In genomic region chr6:52176550-52176949, GRCh38 we compare ENCODE assay signal across 12 cellular contexts. TPM values are rescaled to one million over a fixed set of nuclear protein-coding genes. Genes with fewer than 3 reads are reported as not detected.
DNase-seq lines count a peak whose midpoint lies in the region; ATAC-seq and TF ChIP-seq lines count a peak whose summit lies in the region.
"Had no signal": no experiment of that assay in that cellular context is flagged by ENCODE, and none has a peak within 500 bp of the region (broad histone marks: within the 10 kb centered on the region; RNA-seq: fewer than 3 reads in every experiment).

No MANE protein-coding gene starts in this region.

- peak; percentile 49 to 91 for ATAC-seq in activated naive CD4-positive, alpha-beta T cell treated with anti-CD3 and anti-CD28 coated beads, Interleukin-2, amount 50 U/mL, for 72 hours
- ATAC-seq in HG02973 (IDR thresholded peaks at IDR 0.05; ENCODE audit: unreplicated experiment) (peak; percentile 82), upper lobe of right lung (peak; percentile 58)

- no peaks in the 10 kb centered on the region for H3K36me3 ChIP-seq in upper lobe of right lung
- H3K36me3 ChIP-seq: thoracic aorta had no signal

- no peak for TF ChIP-seq CTCF in upper lobe of right lung (IDR thresholded peaks at IDR 0.05)

- H3K9me3 Mint-ChIP-seq in activated naive CD4-positive, alpha-beta T cell treated with anti-CD3 and anti-CD28 coated beads, Interleukin-2, amount 50 U/mL, for 72 hours: no peaks in the 10 kb centered on the region

- intact Hi-C loops in upper lobe of right lung (cut with DNase I): no loop called here

- H3K9me3 ChIP-seq in upper lobe of right lung: no peaks in the 10 kb centered on the region
- H3K9me3 ChIP-seq: thoracic aorta had no signal

- no peak for DNase-seq in activated naive CD4-positive, alpha-beta T cell treated with anti-CD3 and anti-CD28 coated beads, Interleukin-2, amount 50 U/mL, for 72 hours (ENCODE audit: low spot score in 2 of 2)
- no peak for DNase-seq in activated naive CD4-positive, alpha-beta T cell treated with anti-CD3 and anti-CD28 coated beads, Interleukin-2, amount 50 U/mL, for 16 hours
- DNase-seq in NCI-H2029 treated with DMSO at 0.1 percent for 48 hours (lab: John Stamatoyannopoulos, UW) (peak; percentile 97), upper lobe of right lung (no peak), NCI-H2171 (lab: John Stamatoyannopoulos, UW) (no peak), DMS 273 (lab: John Stamatoyannopoulos, UW; ENCODE audit: unreplicated experiment) (no peak), ureter (ENCODE audit: low spot score) (no peak)
- DNase-seq: amygdala, midbrain, T-helper 9 cell had no signal

- no peak overlapping the region for H3K4me3 ChIP-seq in upper lobe of right lung
- H3K4me3 ChIP-seq: thoracic aorta had no signal

- no peak overlapping the region for H3K27ac Mint-ChIP-seq in activated naive CD4-positive, alpha-beta T cell treated with anti-CD3 and anti-CD28 coated beads, Interleukin-2, amount 50 U/mL, for 72 hours

- no peaks in the 10 kb centered on the region for H3K4me1 ChIP-seq in upper lobe of right lung

- H3K27ac ChIP-seq in upper lobe of right lung: no peak overlapping the region
- H3K27ac ChIP-seq: thoracic aorta had no signal

- peaks cover 9% of the 10 kb centered on the region for H3K27me3 ChIP-seq in upper lobe of right lung

- H3K36me3 Mint-ChIP-seq in activated naive CD4-positive, alpha-beta T cell treated with anti-CD3 and anti-CD28 coated beads, Interleukin-2, amount 50 U/mL, for 72 hours: no peaks in the 10 kb centered on the region

RNA-seq across cellular contexts. Expression of gene IL17A, which starts 9.6 kb away (rescaled TPM):
- total RNA-seq in activated naive CD4-positive, alpha-beta T cell treated with anti-CD3 and anti-CD28 coated beads, Interleukin-2, amount 50 U/mL, for 72 hours: 1 to 10 TPM in 1 of 2 donors, under 1 TPM in 1; 0.14 to 1.3 TPM
- total RNA-seq in upper lobe of right lung (not detected), ureter (not detected)
- total RNA-seq: thoracic aorta had no signal
